ENCODE assay signal across 9 cellular contexts in genomic region chr10:32955299-32955772, GRCh38. TPM values are rescaled to one million over a fixed set of nuclear protein-coding genes. Genes with fewer than 3 reads are reported as not detected.
DNase-seq lines count a peak whose midpoint lies in the region; ATAC-seq and TF ChIP-seq lines count a peak whose summit lies in the region.
"Had no signal": no experiment of that assay in that cellular context is flagged by ENCODE, and none has a peak within 500 bp of the region (broad histone marks: within the 10 kb centered on the region; RNA-seq: fewer than 3 reads in every experiment).

No MANE protein-coding gene starts in this region.

- peaks cover 5% of the 10 kb centered on the region for H3K36me3 Mint-ChIP-seq in activated T-helper 1 cell treated with anti-CD3 and anti-CD28 coated beads, Interleukin-12 subunit alpha, Interleukin-12 subunit beta, Interleukin-2, Interleukin-4 antibody, amounts not matched to agents 30 ng/mL and 10 ng/mL and 1 ng/mL, durations not matched to agents 14 hours and 24 hours and 36 hours (ENCODE audit: low read depth)
- peaks cover 5 to 8% of the 10 kb centered on the region in 2 donors for H3K36me3 Mint-ChIP-seq in stimulated activated naive B cell treated with anti-CD40 and anti-IgM and Interleukin-4, amounts not matched to agents 10 μg/mL and 1 μg/mL and 100 μg/mL, for 72 hours

- intact Hi-C loops in activated T-helper 1 cell treated with anti-CD3 and anti-CD28 coated beads, Interleukin-12 subunit alpha, Interleukin-12 subunit beta, Interleukin-2, Interleukin-4 antibody, amounts not matched to agents 30 ng/mL and 10 ng/mL and 1 ng/mL, durations not matched to agents 14 hours and 24 hours and 36 hours (cut with micrococcal nuclease) = loop anchor here (5.0 kb wide), 3 partner anchors 508 to 1167 kb away; partner anchors contain the start of gene CCDC7

- H3K79me2 ChIP-seq in SK-N-SH (ENCODE audit: insufficient read depth) = peaks cover 93% of the 10 kb centered on the region

- 11% methylated on average over 4 of the region's 4 CpGs for WGBS in SK-N-SH (ENCODE audit: low lambda C conversion rate)

- peaks cover 73% of the 10 kb centered on the region for H4K20me1 ChIP-seq in SK-N-SH (ENCODE audit: insufficient read depth)

- CTCF ChIA-PET in SK-N-SH (lab: Yijun Ruan, JAX) = interaction anchor here (0.6 to 2.2 kb wide), 2 partner anchors 53 kb away, joined by 3 to 10 read pairs; no protein-coding TSS in a partner anchor

- peak overlapping the region; percentile 77 to 95; a peak in 3 of 4 replicates for H3K4me3 ChIP-seq in SK-N-SH (ENCODE audit: low read depth in 2 of 2, low read length in 1 of 2)
- peak overlapping the region; percentile 78 for H3K4me3 ChIP-seq in iPS-18a (ENCODE audit: low read length)

- TF ChIP-seq RAD21 in SK-N-SH (IDR thresholded peaks at IDR 0.05; ENCODE audit: low read length) = no peak

- TF ChIP-seq EP300 in SK-N-SH (IDR thresholded peaks at IDR 0.05; ENCODE audit: borderline replicate concordance in 1 of 2, low read depth in 1 of 2, low read length in 1 of 2) = no peak

- H2AFZ ChIP-seq in SK-N-SH (ENCODE audit: low read depth) = no peak overlapping the region

- H3K27ac Mint-ChIP-seq in activated T-helper 1 cell treated with anti-CD3 and anti-CD28 coated beads, Interleukin-12 subunit alpha, Interleukin-12 subunit beta, Interleukin-2, Interleukin-4 antibody, amounts not matched to agents 30 ng/mL and 10 ng/mL and 1 ng/mL, durations not matched to agents 14 hours and 24 hours and 36 hours = no peak overlapping the region
- H3K27ac Mint-ChIP-seq in stimulated activated naive B cell treated with anti-CD40 and anti-IgM and Interleukin-4, amounts not matched to agents 10 μg/mL and 1 μg/mL and 100 μg/mL, for 72 hours = no peak overlapping the region

- DNase-seq in SK-N-SH = no peak
- no peak for DNase-seq in activated T-helper 1 cell treated with anti-CD3 and anti-CD28 coated beads, Interleukin-12 subunit alpha, Interleukin-12 subunit beta, Interleukin-2, Interleukin-4 antibody, amounts not matched to agents 30 ng/mL and 10 ng/mL and 1 ng/mL, durations not matched to agents 14 hours and 24 hours and 36 hours (ENCODE audit: low spot score)
- DNase-seq in stimulated activated naive B cell treated with anti-CD40 and anti-IgM and Interleukin-4, amounts not matched to agents 10 μg/mL and 1 μg/mL and 100 μg/mL, for 72 hours = no peak
- DNase-seq in stimulated activated CD4-positive, alpha-beta T cell treated with anti-CD3 and anti-CD28 coated beads, Interleukin-4, amount 100 ng/mL, for 4 hours = no peak
- no peak for DNase-seq in dedifferentiated amniotic fluid mesenchymal stem cell (ENCODE audit: extremely low spot score)
- DNase-seq: posterior cingulate gyrus had no signal

- H3K9me2 ChIP-seq in SK-N-SH = no peaks in the 10 kb centered on the region

- no peaks in the 10 kb centered on the region for H3K9me3 Mint-ChIP-seq in activated T-helper 1 cell treated with anti-CD3 and anti-CD28 coated beads, Interleukin-12 subunit alpha, Interleukin-12 subunit beta, Interleukin-2, Interleukin-4 antibody, amounts not matched to agents 30 ng/mL and 10 ng/mL and 1 ng/mL, durations not matched to agents 14 hours and 24 hours and 36 hours
- H3K9me3 Mint-ChIP-seq in stimulated activated naive B cell treated with anti-CD40 and anti-IgM and Interleukin-4, amounts not matched to agents 10 μg/mL and 1 μg/mL and 100 μg/mL, for 72 hours = no peaks in the 10 kb centered on the region

- no peak for ATAC-seq in SK-N-SH treated with all-trans-retinoic acid at 6 μM for 48 hours
- no peak for ATAC-seq in stimulated activated naive B cell treated with anti-CD40 and anti-IgM and Interleukin-4, amounts not matched to agents 10 μg/mL and 1 μg/mL and 100 μg/mL, for 72 hours (replicated peaks)
- ATAC-seq in HG02938 (IDR thresholded peaks at IDR 0.05; ENCODE audit: unreplicated experiment) = no peak

- H3K27me3 Mint-ChIP-seq in activated T-helper 1 cell treated with anti-CD3 and anti-CD28 coated beads, Interleukin-12 subunit alpha, Interleukin-12 subunit beta, Interleukin-2, Interleukin-4 antibody, amounts not matched to agents 30 ng/mL and 10 ng/mL and 1 ng/mL, durations not matched to agents 14 hours and 24 hours and 36 hours (ENCODE audit: insufficient read depth) = peaks cover 7% of the 10 kb centered on the region
- no peaks in the 10 kb centered on the region for H3K27me3 Mint-ChIP-seq in stimulated activated naive B cell treated with anti-CD40 and anti-IgM and Interleukin-4, amounts not matched to agents 10 μg/mL and 1 μg/mL and 100 μg/mL, for 72 hours

- H3K9ac ChIP-seq in SK-N-SH (peak overlapping the region; percentile 87; the same call in 1 of the 2 replicates), iPS-18a (ENCODE audit: low read length) (no peak overlapping the region)

- no peak for TF ChIP-seq CTCF in SK-N-SH (IDR thresholded peaks at IDR 0.05)

- H3K36me3 ChIP-seq in SK-N-SH (replicated peaks in 1 of 2; ENCODE audit: control insufficient read depth in 1 of 2, insufficient read depth in 2 of 2, low read length in 1 of 2) (peaks cover 12 to 22% of the 10 kb centered on the region in 2 experiments), iPS-18a (ENCODE audit: control insufficient read depth, low read depth, low read length) (peaks cover 3% of the 10 kb centered on the region)

- H3K9me3 ChIP-seq in SK-N-SH (no peaks in the 10 kb centered on the region), iPS-18a (ENCODE audit: control insufficient read depth, low read depth, low read length) (no peaks in the 10 kb centered on the region)

- H3K4me1 Mint-ChIP-seq in activated T-helper 1 cell treated with anti-CD3 and anti-CD28 coated beads, Interleukin-12 subunit alpha, Interleukin-12 subunit beta, Interleukin-2, Interleukin-4 antibody, amounts not matched to agents 30 ng/mL and 10 ng/mL and 1 ng/mL, durations not matched to agents 14 hours and 24 hours and 36 hours (ENCODE audit: low read depth) = peaks cover 42% of the 10 kb centered on the region
- peaks cover 28 to 49% of the 10 kb centered on the region in 2 donors for H3K4me1 Mint-ChIP-seq in stimulated activated naive B cell treated with anti-CD40 and anti-IgM and Interleukin-4, amounts not matched to agents 10 μg/mL and 1 μg/mL and 100 μg/mL, for 72 hours

- POLR2A ChIA-PET in SK-N-SH (lab: Yijun Ruan, JAX) = no interaction called here

- H3K27ac ChIP-seq in SK-N-SH (ENCODE audit: low read depth in 2 of 2, low read length in 1 of 2) = peak overlapping the region in 1 of 2 experiments; percentile 67; a peak in 1 of 4 replicates
- H3K27ac ChIP-seq in iPS-18a (ENCODE audit: low read length) = no peak overlapping the region

- peaks cover 27% of the 10 kb centered on the region for H3F3A ChIP-seq in SK-N-SH (replicated peaks; ENCODE audit: insufficient read depth)

- H3K4me1 ChIP-seq in SK-N-SH (ENCODE audit: control insufficient read depth in 1 of 2, insufficient read depth in 2 of 2, low read depth in 1 of 2, low read length in 1 of 2) (peaks cover 19 to 33% of the 10 kb centered on the region in 2 experiments; a peak in 3 of 4 replicates), iPS-18a (ENCODE audit: control insufficient read depth, low read depth, low read length) (peaks cover 76% of the 10 kb centered on the region)

- H3K27me3 ChIP-seq in SK-N-SH (ENCODE audit: insufficient read depth) (no peaks in the 10 kb centered on the region), iPS-18a (ENCODE audit: control insufficient read depth, insufficient read depth, low read length) (no peaks in the 10 kb centered on the region)

- H3K4me2 ChIP-seq in SK-N-SH = peak overlapping the region; percentile 78

- peak overlapping the region; percentile 46 for H3K4me3 Mint-ChIP-seq in activated T-helper 1 cell treated with anti-CD3 and anti-CD28 coated beads, Interleukin-12 subunit alpha, Interleukin-12 subunit beta, Interleukin-2, Interleukin-4 antibody, amounts not matched to agents 30 ng/mL and 10 ng/mL and 1 ng/mL, durations not matched to agents 14 hours and 24 hours and 36 hours
- H3K4me3 Mint-ChIP-seq in stimulated activated naive B cell treated with anti-CD40 and anti-IgM and Interleukin-4, amounts not matched to agents 10 μg/mL and 1 μg/mL and 100 μg/mL, for 72 hours = peak overlapping the region; percentile 6 to 15

TF ChIP-seq in SK-N-SH, 30 proteins besides CTCF, POLR2A, EP300 and RAD21 (continues in another document):
- TF ChIP-seq NFIC (IDR thresholded peaks at IDR 0.05; ENCODE audit: borderline replicate concordance) (no peak), JUND (IDR thresholded peaks at IDR 0.05) (no peak), MEF2A (IDR thresholded peaks at IDR 0.05; ENCODE audit: borderline replicate concordance, low read depth) (no peak), USF1 (IDR thresholded peaks at IDR 0.05; ENCODE audit: borderline replicate concordance, low read depth) (no peak), EZH2phosphoT487 (IDR thresholded peaks at IDR 0.05; ENCODE audit: borderline replicate concordance, low read depth) (no peak), SIN3A (IDR thresholded peaks at IDR 0.05; ENCODE audit: borderline replicate concordance, low read depth, low read length) (no peak)

TF ChIP-seq in SK-N-SH treated with all-trans-retinoic acid at 6 μM for 48 hours, 23 proteins besides CTCF, POLR2A, EP300 and RAD21 (continues in another document):
- TF ChIP-seq ESRRG (CRISPR knock-in tag; IDR thresholded peaks at IDR 0.05) = no peak
- no peak for TF ChIP-seq OSR1 (CRISPR knock-in tag; IDR thresholded peaks at IDR 0.05)
- TF ChIP-seq ZC3H10 (CRISPR knock-in tag; IDR thresholded peaks at IDR 0.05) = no peak
- no peak for TF ChIP-seq TCF4 (CRISPR knock-in tag; IDR thresholded peaks at IDR 0.05; ENCODE audit: borderline replicate concordance)
- no peak for TF ChIP-seq ZNF8 (CRISPR knock-in tag; IDR thresholded peaks at IDR 0.05)
- no peak for TF ChIP-seq ZFP30 (CRISPR knock-in tag; IDR thresholded peaks at IDR 0.05)
- no peak for TF ChIP-seq ISL1 (CRISPR knock-in tag; IDR thresholded peaks at IDR 0.05)
- no peak for TF ChIP-seq ARNTL (CRISPR knock-in tag; IDR thresholded peaks at IDR 0.05; ENCODE audit: borderline replicate concordance, low read depth)

RNA-seq across cellular contexts. Expression of gene ITGB1, which starts 2.7 kb away (rescaled TPM):
- polyA plus RNA-seq in SK-N-SH (2012; rRNA removed) = 666 and 846 TPM in 2 replicates
- polyA plus RNA-seq in SK-N-SH (2012; cell fraction: cytosol; rRNA removed) = 1,012 and 1,342 TPM in 2 replicates
- 162 and 438 TPM in 2 replicates for polyA plus RNA-seq in SK-N-SH (2012; cell fraction: nucleus; rRNA removed)
- 51.4 and 61.4 TPM in 2 replicates for total RNA-seq in activated T-helper 1 cell treated with anti-CD3 and anti-CD28 coated beads, Interleukin-12 subunit alpha, Interleukin-12 subunit beta, Interleukin-2, Interleukin-4 antibody, amounts not matched to agents 30 ng/mL and 10 ng/mL and 1 ng/mL, durations not matched to agents 14 hours and 24 hours and 36 hours
